Comparison of ENCODE assay signal across 8 cellular contexts in the genomic region with DNA sequence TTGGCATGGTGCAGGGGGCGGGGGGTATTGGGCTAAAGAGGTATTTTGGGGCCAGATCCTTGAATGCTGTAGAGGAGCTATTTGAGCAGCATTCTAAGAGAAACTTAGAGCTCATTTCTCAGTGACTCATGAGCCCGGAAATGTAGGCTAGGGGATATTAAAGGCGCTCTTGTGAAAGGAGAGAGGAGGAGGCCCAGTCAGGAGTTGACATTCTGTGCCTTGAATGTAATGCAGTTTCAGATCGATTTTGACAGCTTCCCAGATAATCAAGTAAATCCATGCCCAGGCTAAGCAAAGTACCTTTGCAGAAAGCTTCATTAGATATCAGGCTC. TPM values are rescaled to one million over a fixed set of nuclear protein-coding genes. Genes with fewer than 3 reads are reported as not detected.
DNase-seq lines count a peak whose midpoint lies in the region; ATAC-seq and TF ChIP-seq lines count a peak whose summit lies in the region.

No MANE protein-coding gene starts in this region.

- H3K4me3 ChIP-seq in H7 (ENCODE audit: insufficient read depth, low read depth, low read length) = peak overlapping the region; percentile 85
- H3K4me3 ChIP-seq in SK-N-SH (ENCODE audit: low read depth in 2 of 2, low read length in 1 of 2) = peak overlapping the region; percentile 76 to 86
- peak overlapping the region; percentile 77 to 89 for H3K4me3 ChIP-seq in cardiac fibroblast (replicated peaks in 1 of 2; ENCODE audit: low read depth in 2 of 2, low read length in 2 of 2)

- in situ Hi-C loops in Caki2 (cut with HindIII; ENCODE audit: low pct_unique_long_range_greater_than_20kb, low sequenced_read_pairs) = no loop called here

- DNase-seq in Caki2 (ENCODE audit: low read depth) = peak; percentile 46
- DNase-seq in H7 = no peak
- DNase-seq in SK-N-SH = no peak
- DNase-seq in cardiac fibroblast (ENCODE audit: low read depth in 2 of 2) = peak; percentile 73 to 87
- peak; percentile 55 for DNase-seq in left kidney (ENCODE audit: low read depth, low spot score)
- peak in 1 of 2 donors; percentile 59 for DNase-seq in stimulated activated effector memory CD8-positive, alpha-beta T cell treated with anti-CD3 and anti-CD28 coated beads, Interleukin-12 subunit alpha, Interleukin-12 subunit beta, amount 100 ng/mL, for 72 hours (ENCODE audit: low spot score in 2 of 2)

- no peaks in the 10 kb centered on the region for H3K9me3 ChIP-seq in SK-N-SH

- H3K27ac ChIP-seq in SK-N-SH (ENCODE audit: low read depth in 2 of 2, low read length in 1 of 2) = peak overlapping the region; percentile 48 to 90

- TF ChIP-seq RAD21 in SK-N-SH (IDR thresholded peaks at IDR 0.05; ENCODE audit: low read length) = no peak

- H3K36me3 ChIP-seq in H7 (replicated peaks; ENCODE audit: control insufficient read depth, insufficient read depth, low read length) = no peaks in the 10 kb centered on the region
- H3K36me3 ChIP-seq in SK-N-SH (replicated peaks in 1 of 2; ENCODE audit: control insufficient read depth in 1 of 2, insufficient read depth in 2 of 2, low read length in 1 of 2) = peaks cover 0 to 5% of the 10 kb centered on the region in 2 experiments

- peaks cover 0 to 2% of the 10 kb centered on the region in 2 experiments; a peak in 2 of 4 replicates for H3K4me1 ChIP-seq in SK-N-SH (ENCODE audit: control insufficient read depth in 1 of 2, insufficient read depth in 2 of 2, low read depth in 1 of 2, low read length in 1 of 2)

- no peaks in the 10 kb centered on the region for H3K9me2 ChIP-seq in SK-N-SH

- peak overlapping the region; percentile 96 for H3K4me2 ChIP-seq in SK-N-SH

- POLR2A ChIA-PET in SK-N-SH (lab: Yijun Ruan, JAX) = no interaction called here

- ATAC-seq in stimulated activated effector memory CD8-positive, alpha-beta T cell treated with anti-CD3 and anti-CD28 coated beads, Interleukin-12 subunit alpha, Interleukin-12 subunit beta, amount 100 ng/mL, for 72 hours = peak; percentile 73
- ATAC-seq in GM18861 (IDR thresholded peaks at IDR 0.05; ENCODE audit: unreplicated experiment) (no peak), HG02981 (IDR thresholded peaks at IDR 0.05; ENCODE audit: unreplicated experiment) (no peak)

- H3K27ac Mint-ChIP-seq in stimulated activated effector memory CD8-positive, alpha-beta T cell treated with anti-CD3 and anti-CD28 coated beads, Interleukin-12 subunit alpha, Interleukin-12 subunit beta, amount 100 ng/mL, for 72 hours = peak overlapping the region; percentile 89

- H3K27me3 ChIP-seq in H7 (ENCODE audit: control insufficient read depth, insufficient read depth, low read length) (no peaks in the 10 kb centered on the region), SK-N-SH (ENCODE audit: insufficient read depth) (no peaks in the 10 kb centered on the region)

- peaks cover 41% of the 10 kb centered on the region for H3K4me1 Mint-ChIP-seq in stimulated activated effector memory CD8-positive, alpha-beta T cell treated with anti-CD3 and anti-CD28 coated beads, Interleukin-12 subunit alpha, Interleukin-12 subunit beta, amount 100 ng/mL, for 72 hours

- peak overlapping the region; percentile 93 for H3K4me3 Mint-ChIP-seq in stimulated activated effector memory CD8-positive, alpha-beta T cell treated with anti-CD3 and anti-CD28 coated beads, Interleukin-12 subunit alpha, Interleukin-12 subunit beta, amount 100 ng/mL, for 72 hours

- peaks cover 55% of the 10 kb centered on the region for H4K20me1 ChIP-seq in SK-N-SH (ENCODE audit: insufficient read depth)

- peaks cover 13% of the 10 kb centered on the region for H3F3A ChIP-seq in SK-N-SH (replicated peaks; ENCODE audit: insufficient read depth)

- 2% methylated on average over 4 of the region's 4 CpGs for WGBS in SK-N-SH (ENCODE audit: low lambda C conversion rate)

- H2AFZ ChIP-seq in SK-N-SH (ENCODE audit: low read depth) = peak overlapping the region; percentile 52; the same call in 1 of the 2 replicates

- no peak for TF ChIP-seq EP300 in SK-N-SH (IDR thresholded peaks at IDR 0.05; ENCODE audit: borderline replicate concordance in 1 of 2, low read depth in 1 of 2, low read length in 1 of 2)

- TF ChIP-seq CTCF in SK-N-SH (IDR thresholded peaks at IDR 0.05) = no peak
- no peak for TF ChIP-seq CTCF in cardiac fibroblast (IDR thresholded peaks at IDR 0.05; ENCODE audit: low read depth, low read length)

- H3K9ac ChIP-seq in SK-N-SH = peak overlapping the region; percentile 80

- CTCF ChIA-PET in SK-N-SH (lab: Yijun Ruan, JAX) = interaction anchor here (0.9 to 3.5 kb wide), 3 partner anchors 77 to 84 kb away, joined by 4 to 26 read pairs (median 6); no protein-coding TSS in a partner anchor

- peaks cover 49% of the 10 kb centered on the region for H3K36me3 Mint-ChIP-seq in stimulated activated effector memory CD8-positive, alpha-beta T cell treated with anti-CD3 and anti-CD28 coated beads, Interleukin-12 subunit alpha, Interleukin-12 subunit beta, amount 100 ng/mL, for 72 hours

- peaks cover 61% of the 10 kb centered on the region for H3K79me2 ChIP-seq in SK-N-SH (ENCODE audit: insufficient read depth)

- H3K9me3 Mint-ChIP-seq in stimulated activated effector memory CD8-positive, alpha-beta T cell treated with anti-CD3 and anti-CD28 coated beads, Interleukin-12 subunit alpha, Interleukin-12 subunit beta, amount 100 ng/mL, for 72 hours = no peaks in the 10 kb centered on the region

TF ChIP-seq in SK-N-SH, 30 proteins besides CTCF, POLR2A, EP300 and RAD21:
- TF ChIP-seq GABPA (IDR thresholded peaks at IDR 0.05; ENCODE audit: low read depth) = no peak
- TF ChIP-seq MEF2A (IDR thresholded peaks at IDR 0.05; ENCODE audit: borderline replicate concordance, low read depth) = no peak
- 0 out of 2 replicates have a peak, but pooled peaks have one; percentile 11 for TF ChIP-seq MXI1 (IDR thresholded peaks at IDR 0.05; ENCODE audit: low read depth, low read length)
- no peak for TF ChIP-seq SMC3 (IDR thresholded peaks at IDR 0.05; ENCODE audit: low read depth, low read length)
- TF ChIP-seq NFIC (IDR thresholded peaks at IDR 0.05; ENCODE audit: borderline replicate concordance) = 0 out of 2 replicates have a peak, but pooled peaks have one; percentile 13
- TF ChIP-seq ELF1 (IDR thresholded peaks at IDR 0.05) = 0 out of 2 replicates have a peak, but pooled peaks have one; percentile 44
- peak; percentile 66 for TF ChIP-seq FOSL2 (IDR thresholded peaks at IDR 0.05; ENCODE audit: borderline replicate concordance, low read depth)
- TF ChIP-seq JUND (IDR thresholded peaks at IDR 0.05) = peak; percentile 48
- TF ChIP-seq PBX3 (IDR thresholded peaks at IDR 0.05) = peak; percentile 35; the same call in 1 of the 2 replicates

RNA-seq across cellular contexts. Expression of gene CAB39, which starts 1.4 kb away (rescaled TPM):
- 24.8 and 31.6 TPM in 2 replicates for total RNA-seq in Caki2 (2014; rRNA removed; shearing (Covaris generic); ENCODE audit: low replicate concordance)
- total RNA-seq in H7 (2014; rRNA removed; shearing (Covaris generic)) = 39.3 and 47.7 TPM in 2 replicates
- polyA plus RNA-seq in SK-N-SH (2012; rRNA removed) = 15.7 and 18.7 TPM in 2 replicates
- 24.9 and 27.9 TPM in 2 replicates for polyA plus RNA-seq in SK-N-SH (2012; cell fraction: cytosol; rRNA removed)
- 15.2 and 23.1 TPM in 2 replicates for polyA plus RNA-seq in SK-N-SH (2012; cell fraction: nucleus; rRNA removed)

Comparison
In these comparisons a context has a peak if more than half of its experiments do, and no peak if none do; other contexts are left out.
1. DNase-seq: peak in Caki2 (single experiment), cardiac fibroblast (2 of 2) and left kidney (single experiment); none in H7 (single experiment) and SK-N-SH (single experiment).
2. Peak in every context shown above with its lines, with median percentiles within 50 percentile points of each other: H3K4me3 ChIP-seq.